In genomic region chr18:12060182-12060870, GRCh38 we compare ENCODE assay signal across 17 cellular contexts. TPM values are rescaled to one million over a fixed set of nuclear protein-coding genes. Genes with fewer than 3 reads are reported as not detected.
DNase-seq lines count a peak whose midpoint lies in the region; ATAC-seq, FAIRE-seq and TF ChIP-seq lines count a peak whose summit lies in the region.
"Had no signal": no experiment of that assay in that cellular context is flagged by ENCODE, and none has a peak within 500 bp of the region (broad histone marks: within the 10 kb centered on the region; RNA-seq: fewer than 3 reads in every experiment).

No MANE protein-coding gene starts in this region.

- H3K9ac ChIP-seq in GM23248 (no peak overlapping the region), H1 (replicated peaks in 1 of 4; ENCODE audit: extremely low read depth in 1 of 4, low read depth in 3 of 4, low read length in 3 of 4) (no peak overlapping the region)

- no TSS peak for BruUV-seq in OCI-LY7 (replicated peaks; lab: Mats Ljungman, UMichigan)

- H4K5ac ChIP-seq in H1 (ENCODE audit: insufficient read length, low read depth, low read length), result no peak overlapping the region

- intact Hi-C loops in OCI-LY7 (cut with micrococcal nuclease; ENCODE audit: unreplicated experiment), result no loop called here

- H3K79me2 ChIP-seq in GM23248 (ENCODE audit: insufficient read depth) (no peaks in the 10 kb centered on the region), OCI-LY7 (ENCODE audit: insufficient read depth, low read depth, low read length) (no peaks in the 10 kb centered on the region), H1 (ENCODE audit: control insufficient read depth in 1 of 2, insufficient read depth in 2 of 2, low read length in 2 of 2) (no peaks in the 10 kb centered on the region)

- H4K91ac ChIP-seq in H1 (replicated peaks; ENCODE audit: insufficient read length, low read length), result no peak overlapping the region

- no peak overlapping the region for H2BK12ac ChIP-seq in H1 (ENCODE audit: low read depth, low read length)

- no peak overlapping the region for H3K23ac ChIP-seq in H1 (ENCODE audit: insufficient read length)

- H4K8ac ChIP-seq in H1 (ENCODE audit: extremely low read depth, insufficient read depth, low read length), result 0 out of 2 replicates have a peak overlapping the region, but pooled peaks have one; percentile 51

- POLR2A ChIA-PET in OCI-LY7 (lab: Charles Lee) (interaction anchor here (0.6 to 1.8 kb wide), 2 partner anchors 10 to 124 kb away, joined by 6 to 12 read pairs; no protein-coding TSS in a partner anchor), H1 (lab: Charles Lee; ENCODE audit: partially characterized antibody) (no interaction called here)

- H2BK15ac ChIP-seq in H1 (ENCODE audit: low read length), result no peak overlapping the region

- no peaks in the 10 kb centered on the region; the same call in 1 of the 2 replicates for H3K4me1 ChIP-seq in GM23248 (ENCODE audit: insufficient read depth)
- H3K4me1 ChIP-seq in OCI-LY7 (ENCODE audit: insufficient read depth, low read length, poor library complexity, severe bottlenecking), result peaks cover 24% of the 10 kb centered on the region
- no peaks in the 10 kb centered on the region; a peak in 1 of 7 replicates for H3K4me1 ChIP-seq in H1 (replicated peaks in 1 of 4; ENCODE audit: control insufficient read depth in 3 of 4, insufficient read depth in 4 of 4, low read length in 3 of 4)

- no peak overlapping the region for H3K4me2 ChIP-seq in GM23248 (ENCODE audit: unreplicated experiment)
- peak overlapping the region; percentile 81 for H3K4me2 ChIP-seq in OCI-LY7 (ENCODE audit: low read length)
- no peak overlapping the region for H3K4me2 ChIP-seq in H1 (ENCODE audit: insufficient read depth in 1 of 2, low read depth in 2 of 2, low read length in 2 of 2)

- H2AFZ ChIP-seq in GM23248 (no peak overlapping the region), OCI-LY7 (ENCODE audit: low read length) (peak overlapping the region; percentile 98), H1 (ENCODE audit: low read length) (no peak overlapping the region)

- ATAC-seq in GM21619 (IDR thresholded peaks at IDR 0.05; ENCODE audit: unreplicated experiment) (no peak), GM21576 (IDR thresholded peaks at IDR 0.05; ENCODE audit: unreplicated experiment) (no peak)
- ATAC-seq: activated T-helper 17 cell treated with anti-CD3 and anti-CD28 coated beads, Interleukin-2, amount 50 U/mL, for 72 hours had no signal

- H3K14ac ChIP-seq in H1 (ENCODE audit: insufficient read length), result no peak overlapping the region

- in situ Hi-C loops in GM23248 (cut with MboI), result no loop called here

- no peak overlapping the region for H3K4ac ChIP-seq in H1 (replicated peaks; ENCODE audit: insufficient read length, low read depth, low read length)

- H3K18ac ChIP-seq in H1 (ENCODE audit: extremely low read depth, low read length), result no peak overlapping the region

- no peak overlapping the region for H2BK5ac ChIP-seq in H1 (ENCODE audit: low read depth, low read length)

- no peaks in the 10 kb centered on the region for H3K79me1 ChIP-seq in H1 (ENCODE audit: low read depth, low read length)

- TF ChIP-seq POLR2A in H1 (IDR thresholded peaks at IDR 0.05; ENCODE audit: control extremely low read depth in 1 of 2, low read depth in 2 of 2, low read length in 2 of 2), result no peak

- 0 out of 2 replicates have a peak, but pooled peaks cover 1% of the 10 kb centered on the region for H3K23me2 ChIP-seq in H1 (ENCODE audit: low read depth, low read length)

- H2BK20ac ChIP-seq in H1 (ENCODE audit: low read length), result no peak overlapping the region

- 76 to 86% methylated on average over 15 to 20 of the region's 20 CpGs for WGBS in GM23248 (ENCODE audit: low coverage in 1 of 2, low lambda C conversion rate in 2 of 2, missing lambda C conversion rate in 2 of 2), 2 experiments
- WGBS in H1 (ENCODE audit: extremely low coverage in 1 of 2, insufficient coverage in 1 of 2, insufficient read length in 1 of 2, insufficient replicate concordance in 2 of 2, low coverage in 1 of 2, low lambda C conversion rate in 2 of 2, missing lambda C conversion rate in 1 of 2), 2 experiments, result 83% methylated on average over 20 of the region's 20 CpGs; no CpG with 5 or more reads in 1 of the 2 experiments

- H3K9me2 ChIP-seq in GM23248 (ENCODE audit: insufficient read depth), result no peaks in the 10 kb centered on the region
- H3K9me2 ChIP-seq in OCI-LY7 (ENCODE audit: insufficient read depth, low read length), result no peaks in the 10 kb centered on the region

- no peaks in the 10 kb centered on the region for H3F3A ChIP-seq in GM23248 (ENCODE audit: insufficient read depth)

- H3K27ac ChIP-seq in GM23248 (no peak overlapping the region), OCI-LY7 (ENCODE audit: low read depth, low read length, poor library complexity, severe bottlenecking) (peak overlapping the region; percentile 45), H1 (ENCODE audit: low read depth, low read length) (no peak overlapping the region)
- H3K27ac ChIP-seq: VCaP had no signal

- no peak overlapping the region for H3K56ac ChIP-seq in H1 (replicated peaks; ENCODE audit: insufficient read length, low read depth, low read length)

- CTCF ChIA-PET in OCI-LY7 (lab: Charles Lee; ENCODE audit: unreplicated experiment), result interaction anchor here (0.7 kb wide), 1 partner anchor 10 kb away, joined by 3 read pairs; no protein-coding TSS in a partner anchor
- CTCF ChIA-PET in H1 (lab: Charles Lee; ENCODE audit: partially characterized antibody), result interaction anchor here (0.8 to 1.5 kb wide), 3 partner anchors 9 to 71 kb away, joined by 3 to 7 read pairs (median 5); no protein-coding TSS in a partner anchor

- no peak overlapping the region for H2BK120ac ChIP-seq in H1 (replicated peaks; ENCODE audit: low read depth, low read length)

- no peak for TF ChIP-seq RAD21 in H1 (IDR thresholded peaks at IDR 0.05 in 1 of 2, conservative IDR thresholded peaks at IDR 0.05 in 1 of 2; ENCODE audit: low read depth in 2 of 2, low read length in 2 of 2)

- H3K36me3 ChIP-seq in GM23248 (ENCODE audit: low read depth), result no peaks in the 10 kb centered on the region
- H3K36me3 ChIP-seq in OCI-LY7 (ENCODE audit: insufficient read depth, low read length), result no peaks in the 10 kb centered on the region
- H3K36me3 ChIP-seq in H1 (ENCODE audit: control insufficient read depth in 2 of 4, insufficient read depth in 4 of 4, low read length in 3 of 4), result no peaks in the 10 kb centered on the region

- H2AK5ac ChIP-seq in H1 (ENCODE audit: low read depth, low read length), result no peak overlapping the region

- H4K20me1 ChIP-seq in GM23248 (ENCODE audit: insufficient read depth) (no peaks in the 10 kb centered on the region), OCI-LY7 (ENCODE audit: insufficient read depth, low read length) (no peaks in the 10 kb centered on the region), H1 (replicated peaks in 1 of 2; ENCODE audit: control insufficient read depth in 1 of 2, insufficient read depth in 2 of 2, low read length in 2 of 2) (no peaks in the 10 kb centered on the region)

- TF ChIP-seq EP300 in H1 (IDR thresholded peaks at IDR 0.05; ENCODE audit: borderline replicate concordance in 1 of 2, low read depth in 2 of 2, low read length in 2 of 2), result no peak

- TF ChIP-seq CTCF in OCI-LY7 (conservative IDR thresholded peaks at IDR 0.05; ENCODE audit: low read length) (0 out of 2 replicates have a peak, but pooled peaks have one; percentile 11), H1 (IDR thresholded peaks at IDR 0.05; ENCODE audit: control extremely low read depth in 1 of 3, insufficient read depth in 1 of 3, low read depth in 1 of 3, low read length in 3 of 3) (no peak)

- FAIRE-seq in H1 (lab: Jason Lieb, UNC), result no peak
- FAIRE-seq: endometrium, GM18507 had no signal

- H3K9me3 ChIP-seq in GM23248 (ENCODE audit: low read depth), result no peaks in the 10 kb centered on the region
- 0 out of 2 replicates have a peak, but pooled peaks cover 2% of the 10 kb centered on the region for H3K9me3 ChIP-seq in OCI-LY7 (ENCODE audit: low read length)
- no peaks in the 10 kb centered on the region; a peak in 1 of 4 replicates for H3K9me3 ChIP-seq in H1 (ENCODE audit: insufficient read depth in 2 of 2, low read depth in 1 of 2, low read length in 1 of 2)

- DNase-seq in 8988T, result peak; percentile 87
- peak; percentile 23 for DNase-seq in GM23248
- DNase-seq in OCI-LY7 (ENCODE audit: low spot score), result peak; percentile 52
- DNase-seq in H1 (ENCODE audit: low read depth in 1 of 2, low spot score in 2 of 2), result no peak
- no peak for DNase-seq in activated CD4-positive, CD25-positive, alpha-beta regulatory T cell (lab: John Stamatoyannopoulos, UW)
- DNase-seq in activated gamma-delta T cell treated with Interleukin-2 at 50 U/mL for 16 hours, result no peak
- DNase-seq: DMS 273 treated with DMSO at 0.1 percent for 48 hours; NCI-H146; NK-92 treated with Interleukin-12 subunit alpha and Interleukin-12 subunit beta, amount 100 ng/mL, for 24 hours had no signal

- H3K27me3 ChIP-seq in GM23248 (replicated peaks; ENCODE audit: insufficient read depth), result no peaks in the 10 kb centered on the region
- no peaks in the 10 kb centered on the region for H3K27me3 ChIP-seq in H1 (replicated peaks in 1 of 4; ENCODE audit: control insufficient read depth in 3 of 4, extremely low read depth in 1 of 4, insufficient read depth in 3 of 4, low read length in 3 of 4)

- H3K4me3 ChIP-seq in GM23248 (no peak overlapping the region), OCI-LY7 (ENCODE audit: low read depth, low read length, poor library complexity, severe bottlenecking) (peak overlapping the region; percentile 75), H1 (ENCODE audit: extremely low read depth in 1 of 4, insufficient read depth in 2 of 4, low read depth in 3 of 4, low read length in 4 of 4) (no peak overlapping the region)

TF ChIP-seq in H1, 55 proteins besides CTCF, POLR2A, EP300 and RAD21 (continues in another document):
- TF ChIP-seq KDM5A (IDR thresholded peaks at IDR 0.05; ENCODE audit: low read length) (no peak), FOSL1 (IDR thresholded peaks at IDR 0.05; ENCODE audit: insufficient read depth, low read depth, low read length) (no peak), MAX (IDR thresholded peaks at IDR 0.05) (no peak)

RNA-seq across cellular contexts. Expression of gene ANKRD62, which starts 33.3 kb away (rescaled TPM):
- total RNA-seq in GM23248 (2014; rRNA removed; shearing (Covaris generic)), result not detected in 2 replicates
- not detected in 2 replicates for polyA plus RNA-seq in GM23248 (2016; fragmentation: Nextera tagmentation; extraction: Ambion mirVana)
- 4.1 and 5.4 TPM in 2 replicates for total RNA-seq in OCI-LY7 (2014; rRNA removed; shearing (Covaris generic))
- 7.1 and 7.3 TPM in 2 replicates for total RNA-seq in OCI-LY7 (2022)
- not detected in 2 replicates for total RNA-seq in H1 (2021; fragmentation: NEBNext Ultra II Directional; extraction: Animal tissue kit (Norgen Biotek cat#: 25700))
- polyA plus RNA-seq in H1 (2011; rRNA removed), result not detected in 2 replicates
- polyA plus RNA-seq in H1 (2011; cell fraction: cytosol; rRNA removed), result not detected
- polyA plus RNA-seq in H1 (2011; cell fraction: nucleus; rRNA removed), result not detected
- polyA plus RNA-seq in H1 (2012, experiment 1 of 2), result not detected in 4 replicates
- not detected for polyA plus RNA-seq in H1 (2012, experiment 2 of 2)
- not detected for polyA plus RNA-seq in H1 (2013, experiment 1 of 2)
- 0.04 TPM for polyA plus RNA-seq in H1 (2013, experiment 2 of 2)
- polyA minus RNA-seq in H1 (2011; rRNA and poly(A)+ RNA removed), result not detected in 2 replicates
- not detected for polyA minus RNA-seq in H1 (2011; cell fraction: cytosol; rRNA and poly(A)+ RNA removed)
- polyA minus RNA-seq in H1 (2011; cell fraction: nucleus; rRNA and poly(A)+ RNA removed), result not detected
- total RNA-seq: activated CD8-positive, alpha-beta memory T cell treated with anti-CD3 and anti-CD28 coated beads for 36 hours; activated T-helper 17 cell treated with anti-CD3 and anti-CD28 coated beads, Interleukin-2, amount 50 U/mL, for 72 hours; renal cortical epithelial cell had no signal

Comparison
In these comparisons a context has a peak if more than half of its experiments do, and no peak if none do; other contexts are left out.
1. DNase-seq: peak in 8988T (single experiment), GM23248 (single experiment) and OCI-LY7 (single experiment); none in H1 (0 of 2), activated CD4-positive, CD25-positive, alpha-beta regulatory T cell (0 of 4) and activated gamma-delta T cell treated with Interleukin-2 at 50 U/mL for 16 hours (single experiment).